In the genomic region with DNA sequence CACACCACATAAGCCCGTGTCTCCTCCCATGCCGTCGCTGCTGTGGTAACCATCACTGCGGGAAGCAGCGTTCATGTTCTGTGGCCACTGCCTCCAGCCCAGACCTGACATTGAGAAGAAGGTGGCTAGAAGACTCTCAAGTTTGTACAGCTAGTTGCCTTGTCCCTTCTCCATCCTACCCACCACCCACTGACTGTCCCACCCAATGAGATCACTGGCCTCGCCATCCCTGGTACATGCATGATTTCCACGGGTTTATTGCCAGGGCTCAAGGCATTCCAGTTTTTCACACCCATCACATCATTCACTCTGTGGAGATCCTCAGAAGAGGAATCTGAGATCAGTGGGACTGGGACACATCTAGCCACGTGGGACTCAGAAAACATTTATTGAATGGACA, we compare ENCODE assay signal across 20 cellular contexts. TPM values are rescaled to one million over a fixed set of nuclear protein-coding genes. Genes with fewer than 3 reads are reported as not detected.
DNase-seq lines count a peak whose midpoint lies in the region; ATAC-seq, FAIRE-seq and TF ChIP-seq lines count a peak whose summit lies in the region.
"Had no signal": no experiment of that assay in that cellular context is flagged by ENCODE, and none has a peak within 500 bp of the region (broad histone marks: within the 10 kb centered on the region; RNA-seq: fewer than 3 reads in every experiment).

No MANE protein-coding gene starts in this region.

- H4K8ac ChIP-seq in neuronal stem cell (ENCODE audit: low read depth, low read length): no peak overlapping the region

- peak overlapping the region; percentile 83 for H3K23ac ChIP-seq in neuronal stem cell (ENCODE audit: low read depth, low read length, poor library complexity)

- CTCF ChIA-PET in endothelial cell of umbilical vein (lab: Charles Lee): interaction anchor here (1.9 to 3.9 kb wide), 3 partner anchors 29 to 119 kb away, joined by 6 to 16 read pairs (median 9); no protein-coding TSS in a partner anchor

- H3K4me2 ChIP-seq in OCI-LY3 (ENCODE audit: low read length): 0 out of 2 replicates have a peak overlapping the region, but pooled peaks have one; percentile 55
- no peak overlapping the region for H3K4me2 ChIP-seq in endothelial cell of umbilical vein (ENCODE audit: insufficient read depth, low read length)
- no peak overlapping the region for H3K4me2 ChIP-seq in neuronal stem cell (ENCODE audit: insufficient read depth, low read length, poor library complexity, severe bottlenecking)

- H3K4me1 ChIP-seq in OCI-LY3 (ENCODE audit: low read length) (peaks cover 25% of the 10 kb centered on the region), endothelial cell of umbilical vein (ENCODE audit: control insufficient read depth, extremely low read depth, insufficient read depth, low read length) (no peaks in the 10 kb centered on the region), neuronal stem cell (ENCODE audit: control insufficient read depth in 2 of 2, insufficient read depth in 1 of 2, low read depth in 1 of 2, low read length in 2 of 2) (peaks cover 3 to 4% of the 10 kb centered on the region in 2 donors)

- no peaks in the 10 kb centered on the region for H3K9me1 ChIP-seq in endothelial cell of umbilical vein (replicated peaks; ENCODE audit: control insufficient read depth, extremely low read depth, insufficient read depth, low read length)

- no peak overlapping the region for H3K18ac ChIP-seq in neuronal stem cell (ENCODE audit: low read length)

- BruUV-seq in endothelial cell of umbilical vein (replicated peaks; lab: Mats Ljungman, UMichigan): no TSS peak

- peaks cover 41% of the 10 kb centered on the region for H3K36me3 ChIP-seq in OCI-LY3 (replicated peaks; ENCODE audit: low read depth, low read length)
- H3K36me3 ChIP-seq in endothelial cell of umbilical vein (ENCODE audit: control insufficient read depth in 2 of 2, extremely low read depth in 1 of 2, insufficient read depth in 2 of 2, low read length in 2 of 2): peaks cover 0 to 15% of the 10 kb centered on the region in 2 experiments
- H3K36me3 ChIP-seq in neuronal stem cell (replicated peaks in 1 of 2; ENCODE audit: control insufficient read depth in 2 of 2, insufficient read depth in 2 of 2, low read length in 2 of 2): no peaks in the 10 kb centered on the region

- H3K79me2 ChIP-seq in OCI-LY3 (ENCODE audit: low read length) (peaks cover 7% of the 10 kb centered on the region; the same call in 1 of the 2 replicates), endothelial cell of umbilical vein (ENCODE audit: control insufficient read depth, insufficient read depth, low read length) (peaks cover 17% of the 10 kb centered on the region)

- no peak for TF ChIP-seq POLR2A in GM12891 (IDR thresholded peaks at IDR 0.05; ENCODE audit: low read depth, low read length)
- TF ChIP-seq POLR2A in endothelial cell of umbilical vein (IDR thresholded peaks at IDR 0.05; ENCODE audit: low read depth, low read length): peak; percentile 19

- no peaks in the 10 kb centered on the region for H3K79me1 ChIP-seq in neuronal stem cell (ENCODE audit: low read depth, low read length)

- H2BK12ac ChIP-seq in neuronal stem cell (ENCODE audit: low read length): no peak overlapping the region

- no peak overlapping the region for H2AFZ ChIP-seq in OCI-LY3 (ENCODE audit: low read depth, low read length)
- H2AFZ ChIP-seq in endothelial cell of umbilical vein (ENCODE audit: low read depth, low read length): no peak overlapping the region
- no peak overlapping the region for H2AFZ ChIP-seq in neuronal stem cell (ENCODE audit: low read length)

- no peak overlapping the region for H3K27ac ChIP-seq in OCI-LY3 (ENCODE audit: low read length)
- no peak overlapping the region for H3K27ac ChIP-seq in endothelial cell of umbilical vein (ENCODE audit: insufficient read depth, low read depth, low read length)
- H3K27ac ChIP-seq in neuronal stem cell (replicated peaks; ENCODE audit: low read length): no peak overlapping the region

- TF ChIP-seq CTCF in OCI-LY3 (IDR thresholded peaks at IDR 0.05; ENCODE audit: low read depth, low read length) (no peak), endothelial cell of umbilical vein (IDR thresholded peaks at IDR 0.05; ENCODE audit: extremely low read depth in 1 of 2, insufficient read depth in 1 of 2, low read depth in 1 of 2, low read length in 2 of 2) (no peak)

- DNase-seq in GM12891 (ENCODE audit: insufficient read length, low spot score) (no peak), endothelial cell of umbilical vein (ENCODE audit: low read depth, low spot score) (no peak), neuronal stem cell (ENCODE audit: low spot score) (no peak), middle frontal gyrus (ENCODE audit: extremely low spot score, low spot score) (no peak), C1 segment of cervical spinal cord (lab: John Stamatoyannopoulos, UW) (no peak)
- DNase-seq: CD4-positive, alpha-beta memory T cell; DND-41; GOT3; MG63; NCI-H1092; NCI-H146; NCI-H2081; NCI-H510A treated with DMSO at 0.1 percent for 48 hours; NCI-H82 had no signal

- H3K4ac ChIP-seq in neuronal stem cell (ENCODE audit: low read length): no peak overlapping the region

- POLR2A ChIA-PET in endothelial cell of umbilical vein (lab: Charles Lee): no interaction called here

- H3K27me3 ChIP-seq in OCI-LY3 (ENCODE audit: low read depth, low read length) (no peaks in the 10 kb centered on the region), endothelial cell of umbilical vein (ENCODE audit: control insufficient read depth in 2 of 2, insufficient read depth in 2 of 2, low read length in 2 of 2) (no peaks in the 10 kb centered on the region), neuronal stem cell (ENCODE audit: control insufficient read depth in 3 of 3, insufficient read depth in 3 of 3, low read depth in 1 of 3, low read length in 3 of 3) (no peaks in the 10 kb centered on the region)
- H3K27me3 ChIP-seq: MG63 had no signal

- no peak overlapping the region for H3K14ac ChIP-seq in neuronal stem cell (ENCODE audit: low read length)

- dilution Hi-C loops in endothelial cell of umbilical vein (cut with MboI; ENCODE audit: extremely low pct_ligation_motif_present, low sequenced_read_pairs): no loop called here

- H3K9ac ChIP-seq in OCI-LY3 (ENCODE audit: low read length): no peak overlapping the region
- no peak overlapping the region for H3K9ac ChIP-seq in endothelial cell of umbilical vein (replicated peaks; ENCODE audit: extremely low read depth, insufficient read depth, low read length)
- peak overlapping the region; percentile 57 for H3K9ac ChIP-seq in neuronal stem cell (ENCODE audit: low read depth, low read length, poor library complexity)

- H4K20me1 ChIP-seq in OCI-LY3 (ENCODE audit: insufficient read depth, low read length) (peaks cover 63% of the 10 kb centered on the region), endothelial cell of umbilical vein (replicated peaks; ENCODE audit: control insufficient read depth, extremely low read depth, insufficient read depth, low read length) (peaks cover 4% of the 10 kb centered on the region)

- ATAC-seq in HG03521 (IDR thresholded peaks at IDR 0.05; ENCODE audit: unreplicated experiment): no peak
- no peak for ATAC-seq in HG03439 (IDR thresholded peaks at IDR 0.05; ENCODE audit: unreplicated experiment)

- no peak overlapping the region for H3K4me3 ChIP-seq in OCI-LY3 (ENCODE audit: low read length)
- no peak overlapping the region for H3K4me3 ChIP-seq in endothelial cell of umbilical vein (replicated peaks in 1 of 3; ENCODE audit: insufficient read depth in 1 of 3, low read depth in 1 of 3, low read length in 3 of 3)
- no peak overlapping the region for H3K4me3 ChIP-seq in neuronal stem cell (ENCODE audit: low read length in 2 of 2)
- H3K4me3 ChIP-seq: MG63 had no signal

- H3K9me3 ChIP-seq in OCI-LY3 (ENCODE audit: insufficient read depth, low read length): no peaks in the 10 kb centered on the region
- no peaks in the 10 kb centered on the region for H3K9me3 ChIP-seq in endothelial cell of umbilical vein (replicated peaks; ENCODE audit: control insufficient read depth, insufficient read depth, low read length)
- no peaks in the 10 kb centered on the region for H3K9me3 ChIP-seq in neuronal stem cell (replicated peaks in 1 of 2; ENCODE audit: control insufficient read depth in 2 of 2, insufficient read depth in 1 of 2, low read depth in 1 of 2, low read length in 2 of 2)
- H3K9me3 ChIP-seq: MG63 had no signal

- H2AK5ac ChIP-seq in neuronal stem cell (ENCODE audit: low read depth, low read length): no peak overlapping the region

- intact Hi-C loops in endothelial cell of umbilical vein (cut with micrococcal nuclease): no loop called here

- H2BK120ac ChIP-seq in neuronal stem cell (ENCODE audit: low read depth, low read length): no peak overlapping the region

- no peak overlapping the region for H4K91ac ChIP-seq in neuronal stem cell (ENCODE audit: low read depth, low read length, poor library complexity)

- no CpG with 5 or more reads among the region's 8 CpGs for WGBS in neuronal stem cell (ENCODE audit: extremely low coverage in 2 of 2, insufficient read length in 2 of 2, insufficient replicate concordance in 1 of 2), 2 donors

- no peak overlapping the region for H2BK15ac ChIP-seq in neuronal stem cell (ENCODE audit: low read length)

- FAIRE-seq in GM12891 (lab: Jason Lieb, UNC) (peak; percentile 26), endothelial cell of umbilical vein (lab: Jason Lieb, UNC) (no peak)
- FAIRE-seq: D721Med, GM18507, HepG2 had no signal

- no peak overlapping the region for H2BK5ac ChIP-seq in neuronal stem cell (ENCODE audit: low read length)

TF ChIP-seq in GM12891, 5 proteins besides CTCF, POLR2A, EP300 and RAD21 (continues in another document):
- TF ChIP-seq PAX5 (IDR thresholded peaks at IDR 0.05; ENCODE audit: insufficient read depth, low read length, severe bottlenecking) (no peak), SPI1 (IDR thresholded peaks at IDR 0.05; ENCODE audit: low read depth, low read length) (no peak), TAF1 (IDR thresholded peaks at IDR 0.05; ENCODE audit: low read depth, low read length) (no peak)

TF ChIP-seq in endothelial cell of umbilical vein, 7 proteins besides CTCF, POLR2A, EP300 and RAD21 (continues in another document):
- TF ChIP-seq MYC (IDR thresholded peaks at IDR 0.05; ENCODE audit: low read depth, low read length) (no peak), POLR2AphosphoS5 (IDR thresholded peaks at IDR 0.05; ENCODE audit: insufficient read depth, low read depth, low read length) (no peak), FOS (IDR thresholded peaks at IDR 0.05; ENCODE audit: borderline replicate concordance, insufficient read depth, low read length) (no peak)

RNA-seq across cellular contexts. Expression of gene AHNAK, which starts 33.0 kb away (rescaled TPM):
- 1.8 TPM for polyA plus RNA-seq in GM12891 (2012; ENCODE audit: low read depth, missing spikeins)
- 381 and 436 TPM in 2 replicates for total RNA-seq in endothelial cell of umbilical vein
- polyA plus RNA-seq in endothelial cell of umbilical vein: 25.1 and 35.2 TPM in 2 replicates
- 46.3 and 51.8 TPM in 2 replicates for polyA plus RNA-seq in endothelial cell of umbilical vein (2011; cell fraction: cytosol; rRNA removed)
- 322 and 346 TPM in 2 replicates for polyA plus RNA-seq in endothelial cell of umbilical vein (2011; cell fraction: nucleus; rRNA removed)
- 223 and 321 TPM in 2 replicates for polyA plus RNA-seq in endothelial cell of umbilical vein (2012)
- 219 and 258 TPM in 2 replicates for polyA minus RNA-seq in endothelial cell of umbilical vein
- 78.7 TPM for polyA minus RNA-seq in endothelial cell of umbilical vein (2011; cell fraction: cytosol; rRNA and poly(A)+ RNA removed)
- 446 and 550 TPM in 2 replicates for polyA minus RNA-seq in endothelial cell of umbilical vein (2011; cell fraction: nucleus; rRNA and poly(A)+ RNA removed)
- 6.4 TPM for polyA plus RNA-seq in neuronal stem cell (2013, experiment 1 of 2)
- polyA plus RNA-seq in neuronal stem cell (2013, experiment 2 of 2): 6.9 TPM
